ENCODE assay signal across 24 cellular contexts in the genomic region with DNA sequence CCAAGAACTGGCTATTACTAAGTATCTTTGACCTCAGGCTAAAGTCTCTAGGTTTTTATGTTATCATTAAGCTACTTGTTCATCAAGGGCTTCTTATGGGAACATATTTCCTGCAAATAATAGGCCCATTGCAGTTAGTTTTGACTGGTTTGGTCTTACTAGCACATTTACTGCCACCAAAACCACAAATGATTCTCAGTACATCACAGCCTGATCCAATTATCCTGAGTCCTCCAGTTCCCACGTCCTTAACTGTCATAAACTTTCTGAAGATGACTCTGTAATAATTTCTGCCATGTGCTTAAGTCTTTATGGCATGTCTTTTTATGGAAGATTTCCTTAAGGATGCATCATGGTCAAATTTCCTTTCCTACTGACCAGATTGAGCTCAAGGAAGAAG.
"Had no signal": no experiment of that assay in that cellular context is flagged by ENCODE, and none has a peak within 500 bp of the region (broad histone marks: within the 10 kb centered on the region; RNA-seq: fewer than 3 reads in every experiment).

No MANE protein-coding gene starts in this region.

- H3K36me3 ChIP-seq: adrenal gland, colonic mucosa, left lung, lower lobe of right lung, neural progenitor cell, transverse colon had no signal

- H3K9me3 ChIP-seq: adrenal gland, body of pancreas, colonic mucosa, left lung, lower lobe of right lung, testis, transverse colon had no signal

- H3K9ac ChIP-seq: neural progenitor cell had no signal

- H3K27me3 ChIP-seq: adrenal gland, body of pancreas, colonic mucosa, left lung, neural progenitor cell, testis, transverse colon had no signal

- H2AFZ ChIP-seq: neural progenitor cell had no signal

- DNase-seq: activated CD4-positive, alpha-beta T cell treated with anti-CD3 and anti-CD28 coated beads for 48 hours; activated CD4-positive, alpha-beta T cell treated with anti-CD3 and anti-CD28 coated beads, Interleukin-2, amount 50 U/mL, for 48 hours; activated CD8-positive, alpha-beta memory T cell treated with anti-CD3 and anti-CD28 coated beads for 24 hours; activated effector memory CD4-positive, alpha-beta T cell treated with Interleukin-2 at 50 U/mL for 16 hours; activated naive CD4-positive, alpha-beta T cell treated with anti-CD3 and anti-CD28 coated beads for 36 hours; activated naive CD8-positive, alpha-beta T cell treated with anti-CD3 and anti-CD28 coated beads for 36 hours; adrenal gland; aorta; body of pancreas; cerebellar nuclear complex; colonic mucosa; effector CD8-positive, alpha-beta T cell; left lung; lower lobe of right lung; mesenchymal stem cell; natural killer cell; right cardiac atrium; stimulated activated CD4-positive, alpha-beta T cell treated with anti-CD3 and anti-CD28 coated beads, Interleukin-12 subunit alpha, Interleukin-12 subunit beta, amount 100 ng/mL, for 4 hours; stimulated activated CD4-positive, alpha-beta T cell treated with anti-CD3 and anti-CD28 coated beads, Interleukin-4, amount 100 ng/mL, for 1 hour; stimulated activated naive CD8-positive, alpha-beta T cell treated with anti-CD3 and anti-CD28 coated beads, Interleukin-15, Interleukin-2, amounts not matched to agents 100 U/mL and 50 U/mL, for 24 hours; testis; transverse colon had no signal

- ATAC-seq: body of pancreas; left lung; lower lobe of right lung; natural killer cell; right cardiac atrium; stimulated activated naive CD8-positive, alpha-beta T cell treated with anti-CD3 and anti-CD28 coated beads, Interleukin-15, Interleukin-2, amounts not matched to agents 100 U/mL and 50 U/mL, for 24 hours had no signal

- H3K27ac ChIP-seq: adrenal gland, body of pancreas, colonic mucosa, left lung, lower lobe of right lung, neural progenitor cell, testis, transverse colon, VCaP had no signal

- H3K4me2 ChIP-seq: neural progenitor cell had no signal

- H3K4me1 ChIP-seq: adrenal gland, body of pancreas, colonic mucosa, left lung, lower lobe of right lung, neural progenitor cell, testis, transverse colon had no signal

- H3K4me3 ChIP-seq: adrenal gland, body of pancreas, colonic mucosa, left lung, lower lobe of right lung, neural progenitor cell, testis, transverse colon had no signal
